1 cellular context compared by ENCODE assay signal in genomic region chr1:10726355-10726754, GRCh38.
TF ChIP-seq lines count a peak whose summit lies in the region.

No MANE protein-coding gene starts in this region.

TF ChIP-seq in HepG2, 621 proteins besides CTCF, POLR2A, EP300 and RAD21 (continued from another document):
- TF ChIP-seq ZNF281 (CRISPR knock-in tag; IDR thresholded peaks at IDR 0.05; ENCODE audit: borderline replicate concordance) (no peak), CREB1 (IDR thresholded peaks at IDR 0.05) (no peak), CREB1 (CRISPR knock-in tag; IDR thresholded peaks at IDR 0.05) (no peak), DNMT3B (CRISPR knock-in tag; conservative IDR thresholded peaks at IDR 0.05) (no peak), PBX2 (CRISPR knock-in tag; IDR thresholded peaks at IDR 0.05) (no peak), THYN1 (CRISPR knock-in tag; IDR thresholded peaks at IDR 0.05; ENCODE audit: borderline replicate concordance, low read depth) (no peak), ZSCAN21 (CRISPR knock-in tag; IDR thresholded peaks at IDR 0.05; ENCODE audit: borderline replicate concordance) (no peak), ZNF138 (CRISPR knock-in tag; IDR thresholded peaks at IDR 0.05; ENCODE audit: low read depth) (no peak), GATA4 (IDR thresholded peaks at IDR 0.05; ENCODE audit: borderline replicate concordance, low read depth) (no peak), ZSCAN29 (CRISPR knock-in tag; conservative IDR thresholded peaks at IDR 0.05) (no peak), SRSF9 (IDR thresholded peaks at IDR 0.05; ENCODE audit: borderline replicate concordance, insufficient read depth, low read depth, low read length, poor library complexity, severe bottlenecking) (no peak), ZNF749 (CRISPR knock-in tag; IDR thresholded peaks at IDR 0.05; ENCODE audit: borderline replicate concordance) (no peak), NONO (IDR thresholded peaks at IDR 0.05) (no peak), NONO (CRISPR knock-in tag; conservative IDR thresholded peaks at IDR 0.05) (no peak)
